Comparison of ENCODE assay signal across 1 cellular context in genomic region chr14:65179918-65180724, GRCh38.
TF ChIP-seq lines count a peak whose summit lies in the region.

No MANE protein-coding gene starts in this region.

TF ChIP-seq in WTC11, 78 proteins besides CTCF, POLR2A, EP300 and RAD21 (continued from another document):
- TF ChIP-seq ZNF532 (CRISPR knock-in tag; IDR thresholded peaks at IDR 0.05; ENCODE audit: borderline replicate concordance) = no peak
- TF ChIP-seq ZNF512 (CRISPR knock-in tag; IDR thresholded peaks at IDR 0.05; ENCODE audit: borderline replicate concordance) = no peak
- TF ChIP-seq NR3C1 (CRISPR knock-in tag; conservative IDR thresholded peaks at IDR 0.05; ENCODE audit: low read depth) = no peak
